Comparison of ENCODE assay signal across 7 cellular contexts in the genomic region with DNA sequence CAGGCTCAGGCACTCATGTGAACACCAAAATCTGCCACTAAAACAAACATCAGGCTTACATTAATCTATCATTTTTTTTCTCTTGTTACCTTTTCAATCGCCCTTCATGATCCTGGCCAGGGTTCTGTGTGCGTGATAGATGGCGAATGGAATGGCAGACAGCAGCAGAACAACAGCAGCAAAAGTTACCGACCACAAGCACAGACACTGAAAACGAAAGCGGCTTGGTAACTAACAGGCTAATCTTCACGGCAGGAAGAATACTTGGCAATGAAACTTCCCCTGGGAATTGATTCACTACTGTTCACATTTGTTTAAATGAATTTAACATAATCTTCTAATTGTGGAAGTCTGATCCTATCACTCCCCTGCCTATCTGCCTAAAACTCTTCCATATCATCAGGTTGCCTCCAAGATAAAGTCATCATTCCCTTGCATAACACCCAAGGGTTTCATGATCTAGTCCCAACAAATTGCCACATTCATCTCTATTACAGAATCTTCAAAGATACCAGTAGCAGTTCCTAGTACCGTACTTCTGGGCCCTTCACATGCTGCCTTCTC. TPM values are rescaled to one million over a fixed set of nuclear protein-coding genes. Genes with fewer than 3 reads are reported as not detected.
DNase-seq lines count a peak whose midpoint lies in the region; ATAC-seq and TF ChIP-seq lines count a peak whose summit lies in the region.

No MANE protein-coding gene starts in this region.

- H3K79me1 ChIP-seq in mesendoderm (ENCODE audit: low read length), result peaks cover 7% of the 10 kb centered on the region

- no peaks in the 10 kb centered on the region for H3K4me1 Mint-ChIP-seq in stimulated activated memory B cell treated with anti-CD40 and anti-IgM and Interleukin-4, amounts not matched to agents 10 μg/mL and 1 μg/mL and 100 μg/mL, for 72 hours

- H2AK5ac ChIP-seq in mesendoderm (ENCODE audit: low read length), result no peak overlapping the region

- peak overlapping the region; percentile 68 for H3K56ac ChIP-seq in mesendoderm (ENCODE audit: low read length)

- H2BK15ac ChIP-seq in mesendoderm (replicated peaks; ENCODE audit: low read depth), result no peak overlapping the region

- H3K36me3 ChIP-seq in KOPT-K1 (ENCODE audit: insufficient read depth, low read length) (no peaks in the 10 kb centered on the region), mesendoderm (ENCODE audit: control insufficient read depth, insufficient read depth, low read length) (no peaks in the 10 kb centered on the region)

- no peak overlapping the region for H3K23ac ChIP-seq in mesendoderm (ENCODE audit: low read length)

- no peaks in the 10 kb centered on the region for H3K36me3 Mint-ChIP-seq in stimulated activated memory B cell treated with anti-CD40 and anti-IgM and Interleukin-4, amounts not matched to agents 10 μg/mL and 1 μg/mL and 100 μg/mL, for 72 hours

- no peak overlapping the region for H3K4me3 Mint-ChIP-seq in stimulated activated memory B cell treated with anti-CD40 and anti-IgM and Interleukin-4, amounts not matched to agents 10 μg/mL and 1 μg/mL and 100 μg/mL, for 72 hours

- no peak overlapping the region for H3K4me2 ChIP-seq in mesendoderm (ENCODE audit: low read length)

- peak overlapping the region; percentile 73 for H2BK120ac ChIP-seq in mesendoderm (ENCODE audit: low read depth, low read length)

- WGBS in mesendoderm (ENCODE audit: extremely low coverage, insufficient coverage, low lambda C conversion rate), result no CpG with 5 or more reads among the region's 8 CpGs

- TF ChIP-seq CTCF in cardiac fibroblast (IDR thresholded peaks at IDR 0.05; ENCODE audit: low read depth, low read length), result no peak

- H3K9me3 Mint-ChIP-seq in stimulated activated memory B cell treated with anti-CD40 and anti-IgM and Interleukin-4, amounts not matched to agents 10 μg/mL and 1 μg/mL and 100 μg/mL, for 72 hours, result no peaks in the 10 kb centered on the region

- DNase-seq in cardiac fibroblast (ENCODE audit: low read depth in 2 of 2) (peak; percentile 91 to 92), mesendoderm (peak; percentile 60)
- no peak for DNase-seq in activated effector memory CD4-positive, alpha-beta T cell treated with Interleukin-2 at 50 U/mL for 16 hours
- DNase-seq in stimulated activated CD4-positive, alpha-beta T cell treated with anti-CD3 and anti-CD28 coated beads, Interleukin-4, amount 100 ng/mL, for 24 hours, result no peak

- no peaks in the 10 kb centered on the region for H3K9me3 ChIP-seq in KOPT-K1 (ENCODE audit: insufficient read depth, low read length, poor library complexity, severe bottlenecking)

- H3K9ac ChIP-seq in mesendoderm (ENCODE audit: low read length), result no peak overlapping the region

- no peaks in the 10 kb centered on the region for H3K27me3 ChIP-seq in mesendoderm (ENCODE audit: insufficient read depth, low read length, poor library complexity)

- H3K27ac ChIP-seq in KOPT-K1 (ENCODE audit: low read depth, low read length, poor library complexity, severe bottlenecking) (peak overlapping the region; percentile 41), mesendoderm (ENCODE audit: low read depth, low read length) (peak overlapping the region; percentile 1)

- no peaks in the 10 kb centered on the region for H3K27me3 Mint-ChIP-seq in stimulated activated memory B cell treated with anti-CD40 and anti-IgM and Interleukin-4, amounts not matched to agents 10 μg/mL and 1 μg/mL and 100 μg/mL, for 72 hours

- peak overlapping the region; percentile 52 for H3K18ac ChIP-seq in mesendoderm (ENCODE audit: low read length)

- no peak overlapping the region for H3K4ac ChIP-seq in mesendoderm (ENCODE audit: low read depth, low read length)

- no peak overlapping the region for H3K27ac Mint-ChIP-seq in stimulated activated memory B cell treated with anti-CD40 and anti-IgM and Interleukin-4, amounts not matched to agents 10 μg/mL and 1 μg/mL and 100 μg/mL, for 72 hours

- H4K8ac ChIP-seq in mesendoderm (ENCODE audit: low read depth, low read length), result no peak overlapping the region

- peak; percentile 67 for ATAC-seq in GM21447 (IDR thresholded peaks at IDR 0.05; ENCODE audit: unreplicated experiment)
- no peak for ATAC-seq in stimulated activated memory B cell treated with anti-CD40 and anti-IgM and Interleukin-4, amounts not matched to agents 10 μg/mL and 1 μg/mL and 100 μg/mL, for 72 hours

- peaks cover 7% of the 10 kb centered on the region for H3K79me2 ChIP-seq in mesendoderm (ENCODE audit: control insufficient read depth, insufficient read depth, low read length)

- H3K4me1 ChIP-seq in mesendoderm (ENCODE audit: control insufficient read depth, low read depth, low read length), result peaks cover 9% of the 10 kb centered on the region

- H3K4me3 ChIP-seq in cardiac fibroblast (replicated peaks in 1 of 2; ENCODE audit: low read depth in 2 of 2, low read length in 2 of 2) (peak overlapping the region; percentile 42 to 55), mesendoderm (ENCODE audit: low read length) (no peak overlapping the region)

- H2BK5ac ChIP-seq in mesendoderm (ENCODE audit: low read length), result peak overlapping the region; percentile 24

- no peak overlapping the region for H4K5ac ChIP-seq in mesendoderm (ENCODE audit: low read length)

RNA-seq across cellular contexts. Expression of a gene that starts 28.7 kb away (rescaled TPM):
- polyA plus RNA-seq in mesendoderm (2013, experiment 1 of 2), result 29.3 TPM
- 30.0 TPM for polyA plus RNA-seq in mesendoderm (2013, experiment 2 of 2)

Comparison
In these comparisons a context has a peak if more than half of its experiments do, and no peak if none do; other contexts are left out.
1. DNase-seq: peak in cardiac fibroblast (2 of 2) and mesendoderm (single experiment); none in activated effector memory CD4-positive, alpha-beta T cell treated with Interleukin-2 at 50 U/mL for 16 hours (single experiment) and stimulated activated CD4-positive, alpha-beta T cell treated with anti-CD3 and anti-CD28 coated beads, Interleukin-4, amount 100 ng/mL, for 24 hours (single experiment).